ENCODE assay signal across 13 cellular contexts in genomic region chr3:191301017-191301416, GRCh38. TPM values are rescaled to one million over a fixed set of nuclear protein-coding genes. Genes with fewer than 3 reads are reported as not detected.
DNase-seq lines count a peak whose midpoint lies in the region; ATAC-seq, FAIRE-seq and TF ChIP-seq lines count a peak whose summit lies in the region.
"Had no signal": no experiment of that assay in that cellular context is flagged by ENCODE, and none has a peak within 500 bp of the region (broad histone marks: within the 10 kb centered on the region; RNA-seq: fewer than 3 reads in every experiment).

No MANE protein-coding gene starts in this region.

- TF ChIP-seq POLR2A in GM12892 (IDR thresholded peaks at IDR 0.05; ENCODE audit: low read depth, low read length): no peak

- H2AFZ ChIP-seq in MM.1S (ENCODE audit: low read length): no peak overlapping the region; the same call in 1 of the 2 replicates

- H3K27ac ChIP-seq in MM.1S (ENCODE audit: low read length): peak overlapping the region; percentile 63; the same call in 1 of the 2 replicates
- H3K27ac ChIP-seq: testis had no signal

- H3K27me3 ChIP-seq in MM.1S (replicated peaks; ENCODE audit: insufficient read depth, low read length): no peaks in the 10 kb centered on the region
- H3K27me3 ChIP-seq: testis had no signal

- H3K4me2 ChIP-seq in MM.1S (ENCODE audit: low read depth, low read length): peak overlapping the region; percentile 57

- FAIRE-seq in GM12892 (lab: Jason Lieb, UNC): peak; percentile 84

- DNase-seq in GM12892 (ENCODE audit: insufficient read length) (peak; percentile 28), MM.1S (peak; percentile 86), EL (no peak), GDM1 (lab: John Stamatoyannopoulos, UW) (no peak), GF-D8 (lab: John Stamatoyannopoulos, UW) (no peak), ACHN (no peak)
- DNase-seq: AML-193; immature natural killer cell; KBM-7; stimulated activated CD4-positive, alpha-beta T cell treated with anti-CD3 and anti-CD28 coated beads, Interleukin-15, amount 100 ng/mL, for 24 hours; testis had no signal

- no peak overlapping the region; the same call in 1 of the 2 replicates for H3K9ac ChIP-seq in MM.1S (ENCODE audit: low read length)

- peaks cover 32% of the 10 kb centered on the region for H3K4me1 ChIP-seq in MM.1S (ENCODE audit: low read length)
- H3K4me1 ChIP-seq: testis had no signal

- no peak for TF ChIP-seq CTCF in MM.1S (IDR thresholded peaks at IDR 0.05; ENCODE audit: low read length)

- no peaks in the 10 kb centered on the region for H3K9me3 ChIP-seq in MM.1S (replicated peaks; ENCODE audit: insufficient read depth, low read length)
- H3K9me3 ChIP-seq: testis had no signal

- peak; percentile 59 for ATAC-seq in GM19438 (IDR thresholded peaks at IDR 0.05; ENCODE audit: low read depth, unreplicated experiment)
- peak; percentile 88 for ATAC-seq in HG02938 (IDR thresholded peaks at IDR 0.05; ENCODE audit: unreplicated experiment)

- H3K9me2 ChIP-seq in MM.1S (replicated peaks; ENCODE audit: insufficient read depth, low read length): no peaks in the 10 kb centered on the region

- H3K36me3 ChIP-seq in MM.1S (replicated peaks; ENCODE audit: insufficient read depth, low read length): no peaks in the 10 kb centered on the region

- H3K79me2 ChIP-seq in MM.1S (ENCODE audit: low read length): no peaks in the 10 kb centered on the region

- in situ Hi-C loops in ACHN (cut with HindIII; ENCODE audit: low pct_ligation_motif_present, low pct_unique_long_range_greater_than_20kb, low sequenced_read_pairs): no loop called here

- no peaks in the 10 kb centered on the region for H4K20me1 ChIP-seq in MM.1S (ENCODE audit: insufficient read depth, low read length)

- peaks cover 18% of the 10 kb centered on the region for H3F3A ChIP-seq in MM.1S (ENCODE audit: insufficient read depth, low read length)

- no peak overlapping the region for H3K4me3 ChIP-seq in MM.1S (ENCODE audit: low read length)
- H3K4me3 ChIP-seq: testis had no signal

RNA-seq across cellular contexts. Expression of gene CCDC50, which starts 28.2 kb away (rescaled TPM):
- 42.6 TPM for polyA plus RNA-seq in GM12892 (2012; ENCODE audit: missing spikeins)

RNA-seq across cellular contexts. Expression of gene UTS2B, which starts 29.3 kb away (rescaled TPM):
- not detected for polyA plus RNA-seq in GM12892 (2012; ENCODE audit: missing spikeins)
- polyA plus RNA-seq: immature natural killer cell had no signal

Comparison
In these comparisons a context has a peak if more than half of its experiments do, and no peak if none do; other contexts are left out.
1. DNase-seq: peak in GM12892 (single experiment) and MM.1S (single experiment); none in EL (single experiment), GDM1 (single experiment), GF-D8 (single experiment) and ACHN (single experiment).